Comparison of ENCODE assay signal across 8 cellular contexts in genomic region chr16:19555186-19555937, GRCh38. TPM values are rescaled to one million over a fixed set of nuclear protein-coding genes. Genes with fewer than 3 reads are reported as not detected.
A peak's percentile ranks its signal among the peaks of the same experiment; 100 is the strongest.
DNase-seq lines count a peak whose midpoint lies in the region; ATAC-seq and TF ChIP-seq lines count a peak whose summit lies in the region.

Gene VPS35L (plus strand): TSS chr16:19555703. CDS start chr16:19555730, 27 bp downstream.

- peak within 1 kb of the TSS; percentile 93 for H3K4me2 ChIP-seq in PC-3 (ENCODE audit: low read length)

- BruUV-seq in PC-3 (replicated peaks; lab: Mats Ljungman, UMichigan): no TSS peak

- CTCF ChIA-PET in PC-3 (lab: Charles Lee): interaction anchor here (1.0 kb wide), 2 partner anchors 31 to 136 kb away, joined by 3 to 14 read pairs; no protein-coding TSS in a partner anchor

- H3K4me3 Mint-ChIP-seq in activated T-cell treated with anti-CD3 and anti-CD28 coated beads, Interleukin-2, amount 50 U/mL, for 24 hours: peak within 1 kb of the TSS; percentile 87

- H3K36me3 ChIP-seq in PC-3 (ENCODE audit: low read depth, low read length) (no peaks in the 10 kb centered on the region; the same call in 1 of the 2 replicates), mucosa of rectum (ENCODE audit: control insufficient read depth in 2 of 2, insufficient read depth in 2 of 2, low read length in 2 of 2) (no peaks in the 10 kb centered on the region)

- DNase-seq in DMS53 (lab: John Stamatoyannopoulos, UW): peak; percentile 97
- DNase-seq in Jurkat, Clone E6-1 (ENCODE audit: low read depth, low spot score): peak; percentile 96
- DNase-seq in PC-3: peak; percentile 91
- DNase-seq in activated T-cell treated with anti-CD3 and anti-CD28 coated beads, Interleukin-2, amount 50 U/mL, for 24 hours: peak; percentile 98
- peak; percentile 79 for DNase-seq in epithelial cell of proximal tubule (ENCODE audit: low read depth)
- DNase-seq in stimulated activated CD8-positive, alpha-beta memory T cell treated with anti-CD3 and anti-CD28 coated beads, Interleukin-4, amount 100 ng/mL, for 48 hours: peak; percentile 97

- ATAC-seq in GM21576 (IDR thresholded peaks at IDR 0.05; ENCODE audit: unreplicated experiment) (peak; percentile 89), PC-3 (peak; percentile 98)

- H3K4me1 ChIP-seq in PC-3 (ENCODE audit: insufficient read depth, low read length) (no peaks in the 10 kb centered on the region; the same call in 1 of the 2 replicates), mucosa of rectum (ENCODE audit: control insufficient read depth in 2 of 2, insufficient read depth in 2 of 2, low read length in 2 of 2) (peaks cover 3 to 5% of the 10 kb centered on the region in 2 donors)

- POLR2A ChIA-PET in PC-3 (lab: Charles Lee; ENCODE audit: unreplicated experiment): interaction anchor here (0.6 kb wide), 2 partner anchors 140 to 1313 kb away, joined by 3 read pairs; no protein-coding TSS in a partner anchor

- H3K4me3 ChIP-seq in Jurkat, Clone E6-1 (ENCODE audit: low read length): peak within 1 kb of the TSS; percentile 85
- H3K4me3 ChIP-seq in PC-3 (ENCODE audit: low read length) (peak within 1 kb of the TSS; percentile 74), epithelial cell of proximal tubule (ENCODE audit: low read depth, low read length) (peak within 1 kb of the TSS; percentile 80), mucosa of rectum (ENCODE audit: low read length in 2 of 2) (peak within 1 kb of the TSS; percentile 71 to 95)

- peak; percentile 61 for TF ChIP-seq CTCF in PC-3 (conservative IDR thresholded peaks at IDR 0.05; ENCODE audit: low read depth, low read length)
- TF ChIP-seq CTCF in epithelial cell of proximal tubule (conservative IDR thresholded peaks at IDR 0.05; ENCODE audit: low read depth, low read length): peak; percentile 65

- H3K27me3 ChIP-seq in PC-3 (ENCODE audit: low read length): no peaks in the 10 kb centered on the region
- H3K27me3 ChIP-seq in mucosa of rectum (ENCODE audit: control insufficient read depth in 2 of 2, insufficient read depth in 2 of 2, low read length in 2 of 2): no peaks in the 10 kb centered on the region

- H3K79me2 ChIP-seq in PC-3 (ENCODE audit: low read length): no peaks in the 10 kb centered on the region

- H3K27ac ChIP-seq in PC-3 (ENCODE audit: low read length) (no peak within 1 kb of the TSS), mucosa of rectum (ENCODE audit: low read depth in 2 of 2, low read length in 2 of 2) (peak within 1 kb of the TSS; percentile 67 to 91)

- H3K9me3 Mint-ChIP-seq in activated T-cell treated with anti-CD3 and anti-CD28 coated beads, Interleukin-2, amount 50 U/mL, for 24 hours: no peaks in the 10 kb centered on the region

- H3K4me1 Mint-ChIP-seq in activated T-cell treated with anti-CD3 and anti-CD28 coated beads, Interleukin-2, amount 50 U/mL, for 24 hours (ENCODE audit: low read depth): peaks cover 24% of the 10 kb centered on the region

- H3K9ac ChIP-seq in PC-3 (ENCODE audit: low read length) (peak within 1 kb of the TSS; percentile 63), mucosa of rectum (ENCODE audit: low read depth in 1 of 2, low read length in 2 of 2) (peak within 1 kb of the TSS; percentile 93 to 98)

- no peaks in the 10 kb centered on the region for H3K27me3 Mint-ChIP-seq in activated T-cell treated with anti-CD3 and anti-CD28 coated beads, Interleukin-2, amount 50 U/mL, for 24 hours

- no peaks in the 10 kb centered on the region for H4K20me1 ChIP-seq in PC-3 (ENCODE audit: low read length)

- H3K9me3 ChIP-seq in PC-3 (ENCODE audit: low read length) (no peaks in the 10 kb centered on the region), mucosa of rectum (ENCODE audit: control insufficient read depth in 2 of 2, low read length in 2 of 2) (no peaks in the 10 kb centered on the region)

- intact Hi-C loops in PC-3 (cut with micrococcal nuclease): loop anchor here (5.0 kb wide), 2 partner anchors 33 to 332 kb away; partner anchors contain the start of genes CCP110 and GDE1

- H3K36me3 Mint-ChIP-seq in activated T-cell treated with anti-CD3 and anti-CD28 coated beads, Interleukin-2, amount 50 U/mL, for 24 hours (ENCODE audit: low read depth): peaks cover 43% of the 10 kb centered on the region

- H2AFZ ChIP-seq in PC-3 (ENCODE audit: low read length): peak within 1 kb of the TSS; percentile 98

- no peaks in the 10 kb centered on the region for H3F3A ChIP-seq in PC-3 (ENCODE audit: low read length, unreplicated experiment)

- H3K9me2 ChIP-seq in PC-3 (replicated peaks; ENCODE audit: low read length): no peaks in the 10 kb centered on the region

- H3K27ac Mint-ChIP-seq in activated T-cell treated with anti-CD3 and anti-CD28 coated beads, Interleukin-2, amount 50 U/mL, for 24 hours: peak within 1 kb of the TSS; percentile 92

RNA-seq across cellular contexts. Expression of gene VPS35L, which starts in this region (rescaled TPM):
- 10.8 TPM for polyA plus RNA-seq in Jurkat, Clone E6-1 (2012; ENCODE audit: insufficient read depth, insufficient read length)
- 2.9 and 9.1 TPM in 2 replicates for total RNA-seq in PC-3 (2014; rRNA removed)
- 36.9 and 43.0 TPM in 2 replicates for total RNA-seq in epithelial cell of proximal tubule
